In the genomic region with DNA sequence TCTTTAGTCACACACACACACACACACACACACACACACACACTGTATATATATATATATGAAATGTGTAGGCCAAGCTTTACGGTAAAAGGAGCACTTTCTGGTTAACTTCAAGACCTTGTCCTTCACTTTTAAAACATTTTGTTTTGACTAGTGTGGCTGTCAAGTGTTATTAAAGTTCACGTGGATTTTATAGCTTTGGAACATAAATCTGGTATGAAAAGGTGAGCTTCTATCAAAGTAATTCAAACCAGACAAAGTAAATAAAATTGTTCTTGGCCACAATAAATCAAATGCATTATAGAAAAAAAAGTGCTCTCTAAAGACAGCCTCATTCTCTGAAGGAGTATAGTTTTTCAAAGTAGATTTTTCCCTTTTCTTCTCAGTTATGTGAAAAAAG, we compare ENCODE assay signal across 37 cellular contexts.
"Had no signal": no experiment of that assay in that cellular context is flagged by ENCODE, and none has a peak within 500 bp of the region (broad histone marks: within the 10 kb centered on the region; RNA-seq: fewer than 3 reads in every experiment).

No MANE protein-coding gene starts in this region.

- H3K27me3 Mint-ChIP-seq: activated B cell treated with CpG ODN at 0.5 μM for 24 hours; activated CD4-positive, alpha-beta memory T cell treated with anti-CD3 and anti-CD28 coated beads for 36 hours; activated CD4-positive, alpha-beta T cell treated with anti-CD3 and anti-CD28 coated beads, Interleukin-2, amount 10 ng/mL, durations not matched to agents 24 days and 14 days; activated CD8-positive, alpha-beta T cell treated with anti-CD3 and anti-CD28 coated beads for 36 hours; activated naive CD8-positive, alpha-beta T cell treated with anti-CD3 and anti-CD28 coated beads for 36 hours had no signal

- H3K9me3 Mint-ChIP-seq: activated B cell treated with CpG ODN at 0.5 μM for 24 hours; activated CD4-positive, alpha-beta memory T cell treated with anti-CD3 and anti-CD28 coated beads for 36 hours; activated CD4-positive, alpha-beta T cell treated with anti-CD3 and anti-CD28 coated beads, Interleukin-2, amount 10 ng/mL, durations not matched to agents 24 days and 14 days; activated CD8-positive, alpha-beta T cell treated with anti-CD3 and anti-CD28 coated beads for 36 hours; activated naive CD4-positive, alpha-beta T cell treated with anti-CD3 and anti-CD28 coated beads, Interleukin-2, amount 50 U/mL, for 72 hours; activated naive CD8-positive, alpha-beta T cell treated with anti-CD3 and anti-CD28 coated beads for 36 hours; activated T-cell treated with anti-CD3 and anti-CD28 coated beads, Interleukin-2, amount 50 U/mL, for 4 hours; activated T-cell treated with anti-CD3 and anti-CD28 coated beads, Interleukin-2, amount 50 U/mL, for 72 hours; activated T-helper 1 cell treated with anti-CD3 and anti-CD28 coated beads, Interleukin-12 subunit alpha, Interleukin-12 subunit beta, Interleukin-2, Interleukin-4 antibody, amounts not matched to agents 30 ng/mL and 10 ng/mL and 1 ng/mL, durations not matched to agents 14 hours and 24 hours and 36 hours; activated T-helper 17 cell treated with anti-CD3 and anti-CD28 coated beads, Interleukin-2, amount 50 U/mL, for 72 hours; central memory CD8-positive, alpha-beta T cell; T-helper 1 cell treated with Interleukin-12 subunit alpha and Interleukin-12 subunit beta and Interleukin-4 antibody, amounts not matched to agents 30 μg/mL and 1 μg/mL, for 36 hours; T-helper 2 cell treated with Interferon-gamma antibody and Interleukin-4, amounts not matched to agents 5 μg/mL and 100 μg/mL, for 36 hours had no signal

- H3K36me3 Mint-ChIP-seq: activated CD4-positive, alpha-beta memory T cell treated with anti-CD3 and anti-CD28 coated beads for 36 hours; activated naive CD4-positive, alpha-beta T cell treated with anti-CD3 and anti-CD28 coated beads, Interleukin-2, amount 50 U/mL, for 72 hours; activated naive CD8-positive, alpha-beta T cell treated with anti-CD3 and anti-CD28 coated beads for 36 hours had no signal

- H3K36me3 ChIP-seq: adrenal gland, brain microvascular endothelial cell, breast epithelium had no signal

- H3K4me1 Mint-ChIP-seq: activated B cell treated with CpG ODN at 0.5 μM for 24 hours; activated CD4-positive, alpha-beta T cell treated with anti-CD3 and anti-CD28 coated beads, Interleukin-2, amount 10 ng/mL, durations not matched to agents 24 days and 14 days; activated naive CD8-positive, alpha-beta T cell treated with anti-CD3 and anti-CD28 coated beads for 36 hours; activated T-helper 17 cell treated with anti-CD3 and anti-CD28 coated beads, Interleukin-2, amount 50 U/mL, for 72 hours; central memory CD8-positive, alpha-beta T cell had no signal

- H3K4me1 ChIP-seq: adrenal gland, body of pancreas, breast epithelium had no signal

- H3K27ac Mint-ChIP-seq: activated B cell treated with CpG ODN at 0.5 μM for 24 hours; activated CD4-positive, alpha-beta memory T cell treated with anti-CD3 and anti-CD28 coated beads for 36 hours; activated CD4-positive, alpha-beta T cell treated with anti-CD3 and anti-CD28 coated beads, Interleukin-2, amount 10 ng/mL, durations not matched to agents 24 days and 14 days; activated CD8-positive, alpha-beta T cell treated with anti-CD3 and anti-CD28 coated beads for 36 hours; activated naive CD4-positive, alpha-beta T cell treated with anti-CD3 and anti-CD28 coated beads for 36 hours; activated naive CD4-positive, alpha-beta T cell treated with anti-CD3 and anti-CD28 coated beads, Interleukin-2, amount 50 U/mL, for 72 hours; activated naive CD8-positive, alpha-beta T cell treated with anti-CD3 and anti-CD28 coated beads for 36 hours; activated T-cell treated with anti-CD3 and anti-CD28 coated beads, Interleukin-2, amount 50 U/mL, for 72 hours; activated T-helper 1 cell treated with anti-CD3 and anti-CD28 coated beads, Interleukin-12 subunit alpha, Interleukin-12 subunit beta, Interleukin-2, Interleukin-4 antibody, amounts not matched to agents 30 ng/mL and 10 ng/mL and 1 ng/mL, durations not matched to agents 14 hours and 24 hours and 36 hours; activated T-helper 17 cell treated with anti-CD3 and anti-CD28 coated beads, Interleukin-2, amount 50 U/mL, for 72 hours; T-helper 1 cell treated with Interleukin-12 subunit alpha and Interleukin-12 subunit beta and Interleukin-4 antibody, amounts not matched to agents 30 μg/mL and 1 μg/mL, for 36 hours; T-helper 2 cell treated with Interferon-gamma antibody and Interleukin-4, amounts not matched to agents 5 μg/mL and 100 μg/mL, for 36 hours had no signal

- DNase-seq: activated B cell treated with CpG ODN at 0.5 μM for 24 hours; activated CD4-positive, alpha-beta memory T cell treated with anti-CD3 and anti-CD28 coated beads for 36 hours; activated CD4-positive, alpha-beta T cell treated with anti-CD3 and anti-CD28 coated beads for 4 hours; activated CD4-positive, alpha-beta T cell treated with anti-CD3 and anti-CD28 coated beads, Interleukin-2, amount 10 ng/mL, durations not matched to agents 24 days and 14 days; activated CD4-positive, alpha-beta T cell treated with anti-CD3 and anti-CD28 coated beads, Interleukin-2, amount 50 U/mL, for 1 hour; activated CD4-positive, alpha-beta T cell treated with anti-CD3 and anti-CD28 coated beads, Interleukin-2, amount 50 U/mL, for 4 hours; activated CD4-positive, CD25-positive, alpha-beta regulatory T cell treated with anti-CD3 and anti-CD28 coated beads, Interleukin-2, amount 50 U/mL, for 72 hours; activated CD8-positive, alpha-beta memory T cell treated with anti-CD3 and anti-CD28 coated beads, Interleukin-2, amount 50 U/mL, for 4 hours; activated CD8-positive, alpha-beta T cell treated with anti-CD3 and anti-CD28 coated beads for 36 hours; activated effector memory CD4-positive, alpha-beta T cell treated with anti-CD3 and anti-CD28 coated beads, Interleukin-2, amount 50 U/mL, for 16 hours; activated gamma-delta T cell treated with Interleukin-2 at 50 U/mL for 16 hours; activated naive CD4-positive, alpha-beta T cell; activated naive CD4-positive, alpha-beta T cell treated with anti-CD3 and anti-CD28 coated beads for 36 hours; activated naive CD4-positive, alpha-beta T cell treated with anti-CD3 and anti-CD28 coated beads, Interleukin-2, amount 50 U/mL, for 16 hours; activated naive CD8-positive, alpha-beta T cell treated with anti-CD3 and anti-CD28 coated beads for 36 hours; activated T-cell treated with anti-CD3 and anti-CD28 coated beads for 4 hours; activated T-cell treated with anti-CD3 and anti-CD28 coated beads, Interleukin-2, amount 50 U/mL, for 1 hour; activated T-cell treated with anti-CD3 and anti-CD28 coated beads, Interleukin-2, amount 50 U/mL, for 4 hours; activated T-cell treated with anti-CD3 and anti-CD28 coated beads, Interleukin-2, amount 50 U/mL, for 72 hours; adrenal gland; amniotic stem cell; aorta; body of pancreas; brain microvascular endothelial cell; caudate nucleus; cerebellar nuclear complex; T-helper 1 cell; T-helper 2 cell; T-helper 9 cell had no signal

- H3K9me3 ChIP-seq: adrenal gland, body of pancreas, breast epithelium had no signal

- H3K27ac ChIP-seq: adrenal gland, body of pancreas, brain microvascular endothelial cell, breast epithelium, VCaP had no signal

- H3K4me3 ChIP-seq: adrenal gland, body of pancreas, breast epithelium had no signal

- H3K27me3 ChIP-seq: adrenal gland, body of pancreas, brain microvascular endothelial cell, breast epithelium had no signal

- H3K4me3 Mint-ChIP-seq: activated B cell treated with CpG ODN at 0.5 μM for 24 hours; activated CD4-positive, alpha-beta memory T cell treated with anti-CD3 and anti-CD28 coated beads for 36 hours; activated CD4-positive, alpha-beta T cell treated with anti-CD3 and anti-CD28 coated beads, Interleukin-2, amount 10 ng/mL, durations not matched to agents 24 days and 14 days; activated CD8-positive, alpha-beta T cell treated with anti-CD3 and anti-CD28 coated beads for 36 hours; activated naive CD4-positive, alpha-beta T cell treated with anti-CD3 and anti-CD28 coated beads for 36 hours; activated naive CD8-positive, alpha-beta T cell treated with anti-CD3 and anti-CD28 coated beads for 36 hours; activated T-cell treated with anti-CD3 and anti-CD28 coated beads, Interleukin-2, amount 50 U/mL, for 4 hours; activated T-cell treated with anti-CD3 and anti-CD28 coated beads, Interleukin-2, amount 50 U/mL, for 72 hours; activated T-helper 1 cell treated with anti-CD3 and anti-CD28 coated beads, Interleukin-12 subunit alpha, Interleukin-12 subunit beta, Interleukin-2, Interleukin-4 antibody, amounts not matched to agents 30 ng/mL and 10 ng/mL and 1 ng/mL, durations not matched to agents 14 hours and 24 hours and 36 hours; activated T-helper 17 cell treated with anti-CD3 and anti-CD28 coated beads, Interleukin-2, amount 50 U/mL, for 72 hours; central memory CD8-positive, alpha-beta T cell; T-helper 1 cell treated with Interleukin-12 subunit alpha and Interleukin-12 subunit beta and Interleukin-4 antibody, amounts not matched to agents 30 μg/mL and 1 μg/mL, for 36 hours; T-helper 2 cell treated with Interferon-gamma antibody and Interleukin-4, amounts not matched to agents 5 μg/mL and 100 μg/mL, for 36 hours had no signal
